ENCODE assay signal across 6 cellular contexts in the genomic region with DNA sequence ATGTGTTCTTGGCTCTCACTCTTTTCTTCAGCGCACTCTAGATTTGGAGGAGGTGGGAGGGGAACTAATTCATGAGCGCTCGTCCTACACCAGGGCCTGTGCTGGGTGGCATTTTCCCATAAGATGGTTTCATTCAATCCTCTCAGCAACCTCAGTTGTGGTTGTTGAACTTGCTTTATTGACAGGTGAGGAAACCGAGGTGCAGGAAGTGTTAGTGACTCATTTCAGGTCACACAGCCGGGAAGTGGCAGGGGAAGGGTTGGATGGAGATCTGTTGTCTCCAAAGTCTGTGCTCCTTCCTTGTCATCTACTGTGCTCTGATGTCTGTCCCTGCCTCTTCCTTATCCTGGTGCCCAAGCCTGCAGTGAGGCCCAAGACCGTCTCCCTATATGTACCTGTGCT. TPM values are rescaled to one million over a fixed set of nuclear protein-coding genes. Genes with fewer than 3 reads are reported as not detected.
"Had no signal": no experiment of that assay in that cellular context is flagged by ENCODE, and none has a peak within 500 bp of the region (broad histone marks: within the 10 kb centered on the region; RNA-seq: fewer than 3 reads in every experiment).

No MANE protein-coding gene starts in this region.

RNA-seq across cellular contexts. Expression of a gene that starts 26.9 kb away (rescaled TPM):
- total RNA-seq: activated CD4-positive, alpha-beta T cell treated with anti-CD3 and anti-CD28 coated beads, Interleukin-2, amount 10 ng/mL, durations not matched to agents 7 days and 5 days; activated naive CD8-positive, alpha-beta T cell treated with anti-CD3 and anti-CD28 coated beads for 36 hours; M059J; OCI-LY7; PC-9; T-helper 2 cell treated with Interferon-gamma antibody and Interleukin-4, amounts not matched to agents 100 ng/mL and 5 ng/mL, for 36 hours had no signal
